In the genomic region with DNA sequence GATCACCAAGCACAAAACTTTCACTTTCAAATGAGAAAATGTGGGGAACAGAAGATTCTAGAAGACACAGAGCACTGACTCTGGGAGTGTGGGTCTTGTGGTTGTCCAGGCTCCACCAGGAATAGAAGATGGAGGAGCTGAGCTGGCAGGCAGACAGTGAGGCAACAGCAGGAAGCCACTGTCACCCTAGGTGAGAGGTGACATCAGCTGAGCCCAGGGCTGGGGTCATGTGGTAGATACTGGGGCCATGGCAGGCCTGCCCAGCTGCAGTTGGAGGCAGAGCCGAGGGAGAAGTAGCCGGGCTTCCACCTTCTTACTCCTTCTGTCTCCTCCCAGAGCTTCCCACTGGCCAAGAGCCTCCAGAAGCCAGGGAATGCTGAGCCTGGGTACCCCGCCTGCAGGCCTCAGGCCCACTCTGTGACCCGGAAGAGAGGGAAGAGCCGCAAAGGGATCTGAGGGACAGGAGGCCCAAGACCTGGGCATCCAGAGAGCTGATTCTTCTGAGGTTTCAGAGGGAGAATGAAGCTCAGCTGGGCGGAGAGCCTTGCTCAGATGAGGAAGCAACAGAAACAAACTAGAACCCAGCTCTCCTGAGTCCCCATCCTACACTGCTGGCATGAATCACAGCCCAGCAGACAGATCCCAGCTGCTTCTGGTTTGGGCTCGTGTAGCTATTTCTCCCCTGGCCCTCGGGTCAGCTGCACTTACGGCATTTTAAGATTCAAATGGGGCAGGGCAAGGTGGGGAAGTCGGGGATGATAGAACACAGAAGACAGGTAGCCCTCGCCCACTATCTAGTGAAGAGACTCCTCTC, we compare ENCODE assay signal across 1 cellular context.
TF ChIP-seq lines count a peak whose summit lies in the region.

No MANE protein-coding gene starts in this region.

TF ChIP-seq in HepG2, 621 proteins besides CTCF, POLR2A, EP300 and RAD21 (continued from another document and continues in another):
- TF ChIP-seq, protein P1, sequence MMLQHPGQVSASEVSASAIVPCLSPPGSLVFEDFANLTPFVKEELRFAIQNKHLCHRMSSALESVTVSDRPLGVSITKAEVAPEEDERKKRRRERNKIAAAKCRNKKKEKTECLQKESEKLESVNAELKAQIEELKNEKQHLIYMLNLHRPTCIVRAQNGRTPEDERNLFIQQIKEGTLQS (CRISPR knock-in tag; IDR thresholded peaks at IDR 0.05), result peak; percentile 70; the same call in 1 of the 2 replicates
- TF ChIP-seq ELF3 (CRISPR knock-in tag; IDR thresholded peaks at IDR 0.05), result peak; percentile 46
- TF ChIP-seq ZFY (CRISPR knock-in tag; IDR thresholded peaks at IDR 0.05), result peak; percentile 55; the same call in 1 of the 2 replicates
- peak; percentile 33; the same call in 1 of the 2 replicates for TF ChIP-seq ZNF556 (CRISPR knock-in tag; IDR thresholded peaks at IDR 0.05; ENCODE audit: borderline replicate concordance)
- peak; percentile 30; the same call in 1 of the 2 replicates for TF ChIP-seq GATAD2A (CRISPR knock-in tag; IDR thresholded peaks at IDR 0.05)
- TF ChIP-seq ARNT2 (CRISPR knock-in tag; IDR thresholded peaks at IDR 0.05; ENCODE audit: low read depth), result no peak
- TF ChIP-seq ZFX (CRISPR knock-in tag; IDR thresholded peaks at IDR 0.05; ENCODE audit: low read depth), result peak; percentile 55
- no peak for TF ChIP-seq POLR2AphosphoS2 (IDR thresholded peaks at IDR 0.05; ENCODE audit: low read depth, low read length)
- TF ChIP-seq CENPT (CRISPR knock-in tag; IDR thresholded peaks at IDR 0.05; ENCODE audit: low read depth), result no peak
- TF ChIP-seq, protein P2, sequence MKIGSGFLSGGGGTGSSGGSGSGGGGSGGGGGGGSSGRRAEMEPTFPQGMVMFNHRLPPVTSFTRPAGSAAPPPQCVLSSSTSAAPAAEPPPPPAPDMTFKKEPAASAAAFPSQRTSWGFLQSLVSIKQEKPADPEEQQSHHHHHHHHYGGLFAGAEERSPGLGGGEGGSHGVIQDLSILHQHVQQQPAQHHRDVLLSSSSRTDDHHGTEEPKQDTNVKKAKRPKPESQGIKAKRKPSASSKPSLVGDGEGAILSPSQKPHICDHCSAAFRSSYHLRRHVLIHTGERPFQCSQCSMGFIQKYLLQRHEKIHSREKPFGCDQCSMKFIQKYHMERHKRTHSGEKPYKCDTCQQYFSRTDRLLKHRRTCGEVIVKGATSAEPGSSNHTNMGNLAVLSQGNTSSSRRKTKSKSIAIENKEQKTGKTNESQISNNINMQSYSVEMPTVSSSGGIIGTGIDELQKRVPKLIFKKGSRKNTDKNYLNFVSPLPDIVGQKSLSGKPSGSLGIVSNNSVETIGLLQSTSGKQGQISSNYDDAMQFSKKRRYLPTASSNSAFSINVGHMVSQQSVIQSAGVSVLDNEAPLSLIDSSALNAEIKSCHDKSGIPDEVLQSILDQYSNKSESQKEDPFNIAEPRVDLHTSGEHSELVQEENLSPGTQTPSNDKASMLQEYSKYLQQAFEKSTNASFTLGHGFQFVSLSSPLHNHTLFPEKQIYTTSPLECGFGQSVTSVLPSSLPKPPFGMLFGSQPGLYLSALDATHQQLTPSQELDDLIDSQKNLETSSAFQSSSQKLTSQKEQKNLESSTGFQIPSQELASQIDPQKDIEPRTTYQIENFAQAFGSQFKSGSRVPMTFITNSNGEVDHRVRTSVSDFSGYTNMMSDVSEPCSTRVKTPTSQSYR (CRISPR knock-in tag; IDR thresholded peaks at IDR 0.05; ENCODE audit: borderline replicate concordance), result no peak
- 0 out of 2 replicates have a peak, but pooled peaks have one; percentile 36 for TF ChIP-seq RNF2 (conservative IDR thresholded peaks at IDR 0.05; ENCODE audit: low read depth)
- TF ChIP-seq ZNF749 (CRISPR knock-in tag; IDR thresholded peaks at IDR 0.05; ENCODE audit: borderline replicate concordance), result no peak
- TF ChIP-seq CEBPB (IDR thresholded peaks at IDR 0.05; ENCODE audit: borderline replicate concordance, low read depth, low read length), result peak; percentile 70; the same call in 1 of the 2 replicates
- peak; percentile 19; the same call in 1 of the 2 replicates for TF ChIP-seq MYC (CRISPR knock-in tag; IDR thresholded peaks at IDR 0.05; ENCODE audit: borderline replicate concordance)
- TF ChIP-seq ZNF781 (CRISPR knock-in tag; IDR thresholded peaks at IDR 0.05; ENCODE audit: borderline replicate concordance, not compliant biosample characterization), result no peak
- TF ChIP-seq, protein P3, sequence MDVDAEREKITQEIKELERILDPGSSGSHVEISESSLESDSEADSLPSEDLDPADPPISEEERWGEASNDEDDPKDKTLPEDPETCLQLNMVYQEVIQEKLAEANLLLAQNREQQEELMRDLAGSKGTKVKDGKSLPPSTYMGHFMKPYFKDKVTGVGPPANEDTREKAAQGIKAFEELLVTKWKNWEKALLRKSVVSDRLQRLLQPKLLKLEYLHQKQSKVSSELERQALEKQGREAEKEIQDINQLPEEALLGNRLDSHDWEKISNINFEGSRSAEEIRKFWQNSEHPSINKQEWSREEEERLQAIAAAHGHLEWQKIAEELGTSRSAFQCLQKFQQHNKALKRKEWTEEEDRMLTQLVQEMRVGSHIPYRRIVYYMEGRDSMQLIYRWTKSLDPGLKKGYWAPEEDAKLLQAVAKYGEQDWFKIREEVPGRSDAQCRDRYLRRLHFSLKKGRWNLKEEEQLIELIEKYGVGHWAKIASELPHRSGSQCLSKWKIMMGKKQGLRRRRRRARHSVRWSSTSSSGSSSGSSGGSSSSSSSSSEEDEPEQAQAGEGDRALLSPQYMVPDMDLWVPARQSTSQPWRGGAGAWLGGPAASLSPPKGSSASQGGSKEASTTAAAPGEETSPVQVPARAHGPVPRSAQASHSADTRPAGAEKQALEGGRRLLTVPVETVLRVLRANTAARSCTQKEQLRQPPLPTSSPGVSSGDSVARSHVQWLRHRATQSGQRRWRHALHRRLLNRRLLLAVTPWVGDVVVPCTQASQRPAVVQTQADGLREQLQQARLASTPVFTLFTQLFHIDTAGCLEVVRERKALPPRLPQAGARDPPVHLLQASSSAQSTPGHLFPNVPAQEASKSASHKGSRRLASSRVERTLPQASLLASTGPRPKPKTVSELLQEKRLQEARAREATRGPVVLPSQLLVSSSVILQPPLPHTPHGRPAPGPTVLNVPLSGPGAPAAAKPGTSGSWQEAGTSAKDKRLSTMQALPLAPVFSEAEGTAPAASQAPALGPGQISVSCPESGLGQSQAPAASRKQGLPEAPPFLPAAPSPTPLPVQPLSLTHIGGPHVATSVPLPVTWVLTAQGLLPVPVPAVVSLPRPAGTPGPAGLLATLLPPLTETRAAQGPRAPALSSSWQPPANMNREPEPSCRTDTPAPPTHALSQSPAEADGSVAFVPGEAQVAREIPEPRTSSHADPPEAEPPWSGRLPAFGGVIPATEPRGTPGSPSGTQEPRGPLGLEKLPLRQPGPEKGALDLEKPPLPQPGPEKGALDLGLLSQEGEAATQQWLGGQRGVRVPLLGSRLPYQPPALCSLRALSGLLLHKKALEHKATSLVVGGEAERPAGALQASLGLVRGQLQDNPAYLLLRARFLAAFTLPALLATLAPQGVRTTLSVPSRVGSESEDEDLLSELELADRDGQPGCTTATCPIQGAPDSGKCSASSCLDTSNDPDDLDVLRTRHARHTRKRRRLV (CRISPR knock-in tag; IDR thresholded peaks at IDR 0.05), result 0 out of 2 replicates have a peak, but pooled peaks have one; percentile 22
- TF ChIP-seq, protein P4, sequence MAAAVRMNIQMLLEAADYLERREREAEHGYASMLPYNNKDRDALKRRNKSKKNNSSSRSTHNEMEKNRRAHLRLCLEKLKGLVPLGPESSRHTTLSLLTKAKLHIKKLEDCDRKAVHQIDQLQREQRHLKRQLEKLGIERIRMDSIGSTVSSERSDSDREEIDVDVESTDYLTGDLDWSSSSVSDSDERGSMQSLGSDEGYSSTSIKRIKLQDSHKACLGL (CRISPR knock-in tag; IDR thresholded peaks at IDR 0.05), result 0 out of 2 replicates have a peak, but pooled peaks have one; percentile 15
- TF ChIP-seq HOXA5 (CRISPR knock-in tag; IDR thresholded peaks at IDR 0.05), result 0 out of 2 replicates have a peak, but pooled peaks have one; percentile 38
- no peak for TF ChIP-seq ZNF850 (CRISPR knock-in tag; conservative IDR thresholded peaks at IDR 0.05)
- TF ChIP-seq SALL1 (CRISPR knock-in tag; IDR thresholded peaks at IDR 0.05), result peak; percentile 37; the same call in 1 of the 2 replicates
- no peak for TF ChIP-seq ATF7 (IDR thresholded peaks at IDR 0.05)
- 0 out of 2 replicates have a peak, but pooled peaks have one; percentile 21 for TF ChIP-seq ATF7 (CRISPR knock-in tag; IDR thresholded peaks at IDR 0.05)
- TF ChIP-seq ZNF34 (CRISPR knock-in tag; IDR thresholded peaks at IDR 0.05; ENCODE audit: borderline replicate concordance), result no peak
- TF ChIP-seq NR2F6 (IDR thresholded peaks at IDR 0.05), result no peak
- peak; percentile 58 for TF ChIP-seq NR2F6 (CRISPR knock-in tag; IDR thresholded peaks at IDR 0.05)
- TF ChIP-seq, protein P5, sequence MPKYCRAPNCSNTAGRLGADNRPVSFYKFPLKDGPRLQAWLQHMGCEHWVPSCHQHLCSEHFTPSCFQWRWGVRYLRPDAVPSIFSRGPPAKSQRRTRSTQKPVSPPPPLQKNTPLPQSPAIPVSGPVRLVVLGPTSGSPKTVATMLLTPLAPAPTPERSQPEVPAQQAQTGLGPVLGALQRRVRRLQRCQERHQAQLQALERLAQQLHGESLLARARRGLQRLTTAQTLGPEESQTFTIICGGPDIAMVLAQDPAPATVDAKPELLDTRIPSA (CRISPR knock-in tag; IDR thresholded peaks at IDR 0.05; ENCODE audit: borderline replicate concordance), result no peak
- no peak for TF ChIP-seq ARNTL (CRISPR knock-in tag; IDR thresholded peaks at IDR 0.05)
- TF ChIP-seq, protein P6, sequence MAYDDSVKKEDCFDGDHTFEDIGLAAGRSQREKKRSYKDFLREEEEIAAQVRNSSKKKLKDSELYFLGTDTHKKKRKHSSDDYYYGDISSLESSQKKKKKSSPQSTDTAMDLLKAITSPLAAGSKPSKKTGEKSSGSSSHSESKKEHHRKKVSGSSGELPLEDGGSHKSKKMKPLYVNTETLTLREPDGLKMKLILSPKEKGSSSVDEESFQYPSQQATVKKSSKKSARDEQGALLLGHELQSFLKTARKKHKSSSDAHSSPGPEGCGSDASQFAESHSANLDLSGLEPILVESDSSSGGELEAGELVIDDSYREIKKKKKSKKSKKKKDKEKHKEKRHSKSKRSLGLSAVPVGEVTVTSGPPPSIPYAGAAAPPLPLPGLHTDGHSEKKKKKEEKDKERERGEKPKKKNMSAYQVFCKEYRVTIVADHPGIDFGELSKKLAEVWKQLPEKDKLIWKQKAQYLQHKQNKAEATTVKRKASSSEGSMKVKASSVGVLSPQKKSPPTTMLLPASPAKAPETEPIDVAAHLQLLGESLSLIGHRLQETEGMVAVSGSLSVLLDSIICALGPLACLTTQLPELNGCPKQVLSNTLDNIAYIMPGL (CRISPR knock-in tag; IDR thresholded peaks at IDR 0.05; ENCODE audit: borderline replicate concordance in 1 of 2, low read depth in 1 of 2), result 0 out of 4 replicates have a peak, but pooled peaks of 1 of the 2 experiments have one; percentile 20
- no peak for TF ChIP-seq PTBP1 (IDR thresholded peaks at IDR 0.05; ENCODE audit: low read depth, low read length, poor library complexity, severe bottlenecking)
- TF ChIP-seq, protein P7, sequence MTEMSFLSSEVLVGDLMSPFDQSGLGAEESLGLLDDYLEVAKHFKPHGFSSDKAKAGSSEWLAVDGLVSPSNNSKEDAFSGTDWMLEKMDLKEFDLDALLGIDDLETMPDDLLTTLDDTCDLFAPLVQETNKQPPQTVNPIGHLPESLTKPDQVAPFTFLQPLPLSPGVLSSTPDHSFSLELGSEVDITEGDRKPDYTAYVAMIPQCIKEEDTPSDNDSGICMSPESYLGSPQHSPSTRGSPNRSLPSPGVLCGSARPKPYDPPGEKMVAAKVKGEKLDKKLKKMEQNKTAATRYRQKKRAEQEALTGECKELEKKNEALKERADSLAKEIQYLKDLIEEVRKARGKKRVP (CRISPR knock-in tag; IDR thresholded peaks at IDR 0.05), result peak in 1 of 2 experiments; percentile 52; a peak in 1 of 4 replicates
- TF ChIP-seq, protein P8, sequence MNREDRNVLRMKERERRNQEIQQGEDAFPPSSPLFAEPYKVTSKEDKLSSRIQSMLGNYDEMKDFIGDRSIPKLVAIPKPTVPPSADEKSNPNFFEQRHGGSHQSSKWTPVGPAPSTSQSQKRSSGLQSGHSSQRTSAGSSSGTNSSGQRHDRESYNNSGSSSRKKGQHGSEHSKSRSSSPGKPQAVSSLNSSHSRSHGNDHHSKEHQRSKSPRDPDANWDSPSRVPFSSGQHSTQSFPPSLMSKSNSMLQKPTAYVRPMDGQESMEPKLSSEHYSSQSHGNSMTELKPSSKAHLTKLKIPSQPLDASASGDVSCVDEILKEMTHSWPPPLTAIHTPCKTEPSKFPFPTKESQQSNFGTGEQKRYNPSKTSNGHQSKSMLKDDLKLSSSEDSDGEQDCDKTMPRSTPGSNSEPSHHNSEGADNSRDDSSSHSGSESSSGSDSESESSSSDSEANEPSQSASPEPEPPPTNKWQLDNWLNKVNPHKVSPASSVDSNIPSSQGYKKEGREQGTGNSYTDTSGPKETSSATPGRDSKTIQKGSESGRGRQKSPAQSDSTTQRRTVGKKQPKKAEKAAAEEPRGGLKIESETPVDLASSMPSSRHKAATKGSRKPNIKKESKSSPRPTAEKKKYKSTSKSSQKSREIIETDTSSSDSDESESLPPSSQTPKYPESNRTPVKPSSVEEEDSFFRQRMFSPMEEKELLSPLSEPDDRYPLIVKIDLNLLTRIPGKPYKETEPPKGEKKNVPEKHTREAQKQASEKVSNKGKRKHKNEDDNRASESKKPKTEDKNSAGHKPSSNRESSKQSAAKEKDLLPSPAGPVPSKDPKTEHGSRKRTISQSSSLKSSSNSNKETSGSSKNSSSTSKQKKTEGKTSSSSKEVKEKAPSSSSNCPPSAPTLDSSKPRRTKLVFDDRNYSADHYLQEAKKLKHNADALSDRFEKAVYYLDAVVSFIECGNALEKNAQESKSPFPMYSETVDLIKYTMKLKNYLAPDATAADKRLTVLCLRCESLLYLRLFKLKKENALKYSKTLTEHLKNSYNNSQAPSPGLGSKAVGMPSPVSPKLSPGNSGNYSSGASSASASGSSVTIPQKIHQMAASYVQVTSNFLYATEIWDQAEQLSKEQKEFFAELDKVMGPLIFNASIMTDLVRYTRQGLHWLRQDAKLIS (CRISPR knock-in tag; IDR thresholded peaks at IDR 0.05), result no peak
- TF ChIP-seq ZNF788 (CRISPR knock-in tag; IDR thresholded peaks at IDR 0.05; ENCODE audit: borderline replicate concordance), result 0 out of 2 replicates have a peak, but pooled peaks have one; percentile 41
